16 cellular contexts compared by ENCODE assay signal in the genomic region with DNA sequence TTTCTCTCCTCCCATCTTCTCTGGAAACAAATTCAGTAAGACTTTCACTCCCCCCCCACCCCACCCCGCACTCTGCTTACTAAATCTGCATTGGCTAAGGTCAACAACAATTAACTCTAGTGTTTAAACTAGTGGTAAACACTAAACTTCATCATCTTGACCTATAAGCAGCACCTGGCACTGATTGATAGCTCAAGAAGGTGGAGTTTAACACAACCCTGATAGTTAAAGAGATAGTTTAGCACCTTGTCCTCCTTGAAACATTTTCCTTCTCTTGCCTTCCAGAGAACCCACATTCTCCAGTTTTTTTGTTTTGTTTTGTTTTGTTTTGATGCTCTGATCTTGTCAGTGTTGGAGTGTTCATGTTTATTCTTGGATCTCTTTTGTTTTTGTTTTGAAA. TPM values are rescaled to one million over a fixed set of nuclear protein-coding genes. Genes with fewer than 3 reads are reported as not detected.
A peak's percentile ranks its signal among the peaks of the same experiment; 100 is the strongest.
DNase-seq lines count a peak whose midpoint lies in the region; ATAC-seq and TF ChIP-seq lines count a peak whose summit lies in the region.
"Had no signal": no experiment of that assay in that cellular context is flagged by ENCODE, and none has a peak within 500 bp of the region (broad histone marks: within the 10 kb centered on the region; RNA-seq: fewer than 3 reads in every experiment).

No MANE protein-coding gene starts in this region.

- H3K9me3 Mint-ChIP-seq in nephron: no peaks in the 10 kb centered on the region
- H3K9me3 Mint-ChIP-seq in activated CD8-positive, alpha-beta T cell treated with anti-CD3 and anti-CD28 coated beads for 36 hours: no peaks in the 10 kb centered on the region
- H3K9me3 Mint-ChIP-seq: CD4-positive, alpha-beta T cell; H9; IgD-negative memory B cell had no signal

- no peaks in the 10 kb centered on the region for H3K9me3 ChIP-seq in osteoblast (ENCODE audit: low read depth, low read length)
- H3K9me3 ChIP-seq: A549, Caco-2 had no signal

- DNase-seq in NCI-H510A treated with DMSO at 0.1 percent for 48 hours (lab: John Stamatoyannopoulos, UW) (peak; percentile 1), NCI-H510A (lab: John Stamatoyannopoulos, UW) (no peak), osteoblast (ENCODE audit: insufficient read length, low spot score, missing footprints) (no peak), NCI-H2196 treated with DMSO at 0.1 percent for 48 hours (lab: John Stamatoyannopoulos, UW; ENCODE audit: unreplicated experiment) (no peak)
- no peak for DNase-seq in activated CD8-positive, alpha-beta T cell treated with anti-CD3 and anti-CD28 coated beads for 36 hours
- DNase-seq: AML-193; Caco-2; CD4-positive, alpha-beta T cell; H9 had no signal

- intact Hi-C loops in activated CD8-positive, alpha-beta T cell treated with anti-CD3 and anti-CD28 coated beads for 36 hours (cut with micrococcal nuclease): no loop called here

- H3K4me2 ChIP-seq in osteoblast (ENCODE audit: insufficient read depth, low read length): no peak overlapping the region
- H3K4me2 ChIP-seq: A549 had no signal

- H3K36me3 ChIP-seq in osteoblast (ENCODE audit: insufficient read depth, low read length): no peaks in the 10 kb centered on the region

- no peak for TF ChIP-seq CTCF in nephron (IDR thresholded peaks at IDR 0.05; ENCODE audit: unreplicated experiment in 3 of 3)
- TF ChIP-seq CTCF in osteoblast (IDR thresholded peaks at IDR 0.05; ENCODE audit: extremely low read depth, low read depth, low read length): no peak
- no peak for TF ChIP-seq CTCF in activated CD8-positive, alpha-beta T cell treated with anti-CD3 and anti-CD28 coated beads for 36 hours (IDR thresholded peaks at IDR 0.05)

- peaks cover 12% of the 10 kb centered on the region for H3K4me1 ChIP-seq in osteoblast (ENCODE audit: insufficient read depth, low read length)
- H3K4me1 ChIP-seq: A549 had no signal

- no peak overlapping the region for H3K4me3 ChIP-seq in osteoblast (ENCODE audit: insufficient read depth, low read length)
- H3K4me3 ChIP-seq: A549 had no signal

- H3K4me1 Mint-ChIP-seq in nephron: peaks cover 47% of the 10 kb centered on the region
- no peaks in the 10 kb centered on the region for H3K4me1 Mint-ChIP-seq in activated CD8-positive, alpha-beta T cell treated with anti-CD3 and anti-CD28 coated beads for 36 hours (ENCODE audit: low read depth)

- CTCF ChIA-PET in activated CD8-positive, alpha-beta T cell treated with anti-CD3 and anti-CD28 coated beads for 36 hours (lab: Charles Lee): interaction anchor here (1.3 to 1.5 kb wide), 2 partner anchors 9 to 138 kb away, joined by 3 to 4 read pairs; no protein-coding TSS in a partner anchor

- peak overlapping the region; percentile 33 to 94 (median 55) for H3K27ac Mint-ChIP-seq in nephron
- H3K27ac Mint-ChIP-seq in activated CD8-positive, alpha-beta T cell treated with anti-CD3 and anti-CD28 coated beads for 36 hours: no peak overlapping the region
- H3K27ac Mint-ChIP-seq: CD4-positive, alpha-beta T cell; H9; IgD-negative memory B cell had no signal

- H2AFZ ChIP-seq in osteoblast (ENCODE audit: low read length): peak overlapping the region; percentile 46

- ATAC-seq in HG02973 (IDR thresholded peaks at IDR 0.05; ENCODE audit: unreplicated experiment): no peak
- no peak for ATAC-seq in activated CD8-positive, alpha-beta T cell treated with anti-CD3 and anti-CD28 coated beads for 36 hours
- ATAC-seq: A549, HepG2 had no signal

- H3K4me3 Mint-ChIP-seq in nephron: no peak overlapping the region
- no peak overlapping the region for H3K4me3 Mint-ChIP-seq in activated CD8-positive, alpha-beta T cell treated with anti-CD3 and anti-CD28 coated beads for 36 hours
- H3K4me3 Mint-ChIP-seq: CD4-positive, alpha-beta T cell; IgD-negative memory B cell had no signal

- H3K27me3 ChIP-seq in osteoblast (ENCODE audit: insufficient read depth, low read length): no peaks in the 10 kb centered on the region

- POLR2A ChIA-PET in activated CD8-positive, alpha-beta T cell treated with anti-CD3 and anti-CD28 coated beads for 36 hours (lab: Charles Lee): no interaction called here

- no peaks in the 10 kb centered on the region for H3K27me3 Mint-ChIP-seq in nephron (ENCODE audit: low read depth)
- no peaks in the 10 kb centered on the region for H3K27me3 Mint-ChIP-seq in activated CD8-positive, alpha-beta T cell treated with anti-CD3 and anti-CD28 coated beads for 36 hours
- H3K27me3 Mint-ChIP-seq: CD4-positive, alpha-beta T cell; IgD-negative memory B cell had no signal

- no peaks in the 10 kb centered on the region for H3K36me3 Mint-ChIP-seq in nephron (ENCODE audit: low read depth)
- no peaks in the 10 kb centered on the region for H3K36me3 Mint-ChIP-seq in activated CD8-positive, alpha-beta T cell treated with anti-CD3 and anti-CD28 coated beads for 36 hours (ENCODE audit: low read depth)
- H3K36me3 Mint-ChIP-seq: IgD-negative memory B cell had no signal

- H3K27ac ChIP-seq in osteoblast (ENCODE audit: low read depth, low read length): no peak overlapping the region
- H3K27ac ChIP-seq: 22Rv1, A549, C4-2B had no signal

- no peaks in the 10 kb centered on the region for H3K79me2 ChIP-seq in osteoblast (ENCODE audit: insufficient read depth, low read length)

- no peaks in the 10 kb centered on the region for H4K20me1 ChIP-seq in osteoblast (ENCODE audit: insufficient read depth, low read length)

RNA-seq across cellular contexts. Expression of gene KLF12, which starts 14.2 kb away (rescaled TPM):
- 43.4 and 44.8 TPM in 2 replicates for total RNA-seq in osteoblast
- total RNA-seq in activated CD8-positive, alpha-beta T cell treated with anti-CD3 and anti-CD28 coated beads for 36 hours: 10 to 100 TPM; 17.1 to 19.6 TPM
